In genomic region chr20:3739054-3739925, GRCh38 we compare ENCODE assay signal across 12 cellular contexts. TPM values are rescaled to one million over a fixed set of nuclear protein-coding genes. Genes with fewer than 3 reads are reported as not detected.
DNase-seq lines count a peak whose midpoint lies in the region; ATAC-seq, FAIRE-seq and TF ChIP-seq lines count a peak whose summit lies in the region.
"Had no signal": no experiment of that assay in that cellular context is flagged by ENCODE, and none has a peak within 500 bp of the region (broad histone marks: within the 10 kb centered on the region; RNA-seq: fewer than 3 reads in every experiment).

No MANE protein-coding gene starts in this region.

- WGBS in heart left ventricle, 4 donors: 45 to 67% (median 60%) methylated on average over 18 to 19 of the region's 19 CpGs

- H3K4me3 ChIP-seq in RWPE2 (ENCODE audit: severe bottlenecking) (no peak overlapping the region), heart left ventricle (peak overlapping the region in 3 of 12 donors; percentile 5 to 21 (median 8)), skeletal muscle tissue (ENCODE audit: low read length in 3 of 3) (no peak overlapping the region)

- DNase-seq in RWPE2 (ENCODE audit: low spot score) (no peak), heart left ventricle (peak; percentile 68 to 79 (median 75)), GM10248 (ENCODE audit: extremely low spot score) (no peak), D721Med (ENCODE audit: insufficient read length, low spot score) (no peak)
- DNase-seq: activated naive CD4-positive, alpha-beta T cell treated with anti-CD3 and anti-CD28 coated beads for 36 hours; NCI-H2107 had no signal

- TF ChIP-seq CTCF in RWPE2 (IDR thresholded peaks at IDR 0.05; ENCODE audit: poor library complexity, severe bottlenecking): no peak
- no peak for TF ChIP-seq CTCF in heart left ventricle (IDR thresholded peaks at IDR 0.05)
- no peak for TF ChIP-seq CTCF in GM10248 (IDR thresholded peaks at IDR 0.05; ENCODE audit: control extremely low read depth, extremely low read depth, low read depth, missing control alignments)
- no peak for TF ChIP-seq CTCF in D721Med (IDR thresholded peaks at IDR 0.05; ENCODE audit: insufficient read depth, missing control alignments)

- intact Hi-C loops in heart left ventricle (cut with DNase I): loop anchor here in 1 of 10 donors (1.0 kb wide), 1 partner anchor 9 kb away; no protein-coding TSS in a partner anchor

- H3K27me3 ChIP-seq in RWPE2 (ENCODE audit: insufficient read depth, poor library complexity, severe bottlenecking): no peaks in the 10 kb centered on the region
- no peaks in the 10 kb centered on the region for H3K27me3 ChIP-seq in heart left ventricle
- H3K27me3 ChIP-seq in skeletal muscle tissue (ENCODE audit: control insufficient read depth in 3 of 3, insufficient read depth in 3 of 3, low read length in 3 of 3): peaks cover 0 to 5% (median 4%) of the 10 kb centered on the region in 3 donors

- peak overlapping the region in 1 of 3 donors; percentile 40 for H3K9ac ChIP-seq in skeletal muscle tissue (ENCODE audit: low read depth in 1 of 3, low read length in 3 of 3)

- H3K36me3 ChIP-seq in RWPE2 (ENCODE audit: low read depth): no peaks in the 10 kb centered on the region
- H3K36me3 ChIP-seq in heart left ventricle: peaks cover 0 to 24% (median 5%) of the 10 kb centered on the region in 9 donors
- peaks cover 0 to 5% (median 0%) of the 10 kb centered on the region in 3 donors for H3K36me3 ChIP-seq in skeletal muscle tissue (ENCODE audit: control insufficient read depth in 3 of 3, insufficient read depth in 3 of 3, low read length in 3 of 3)

- no peaks in the 10 kb centered on the region for H3K9me3 ChIP-seq in RWPE2 (ENCODE audit: severe bottlenecking)
- no peaks in the 10 kb centered on the region for H3K9me3 ChIP-seq in heart left ventricle
- no peaks in the 10 kb centered on the region for H3K9me3 ChIP-seq in skeletal muscle tissue (ENCODE audit: control insufficient read depth in 3 of 3, low read length in 3 of 3)

- no peak for TF ChIP-seq POLR2A in heart left ventricle (IDR thresholded peaks at IDR 0.05)

- CTCF ChIA-PET in GM10248 (lab: Yijun Ruan, JAX): interaction anchor here (1.5 to 6.0 kb wide), 3 partner anchors 11 to 29 kb away, joined by 6 to 23 read pairs (median 16); no protein-coding TSS in a partner anchor

- ATAC-seq in RWPE2 (ENCODE audit: low read depth) (peak; percentile 19; the same call in 2 of the 3 replicates), heart left ventricle (peak; percentile 66 to 93 (median 79)), GM21786 (IDR thresholded peaks at IDR 0.05; ENCODE audit: unreplicated experiment) (no peak)

- FAIRE-seq in D721Med (lab: Jason Lieb, UNC): no peak
- FAIRE-seq: keratinocyte had no signal

- H3K27ac ChIP-seq in RWPE2 (ENCODE audit: poor library complexity, severe bottlenecking) (no peak overlapping the region), heart left ventricle (peak overlapping the region; percentile 70 to 95 (median 86)), skeletal muscle tissue (ENCODE audit: low read depth, low read length) (peak overlapping the region; percentile 54)

- POLR2A ChIA-PET in GM10248 (lab: Yijun Ruan, JAX): no interaction called here

- no peaks in the 10 kb centered on the region for H3K4me1 ChIP-seq in RWPE2 (ENCODE audit: insufficient read depth, poor library complexity, severe bottlenecking)
- H3K4me1 ChIP-seq in heart left ventricle: peaks cover 0 to 77% (median 38%) of the 10 kb centered on the region in 12 donors
- H3K4me1 ChIP-seq in skeletal muscle tissue (ENCODE audit: control insufficient read depth in 3 of 3, insufficient read depth in 3 of 3, low read length in 3 of 3): peaks cover 21 to 31% (median 22%) of the 10 kb centered on the region in 3 donors

RNA-seq across cellular contexts. Expression of gene HSPA12B, which starts 6.8 kb away (rescaled TPM):
- total RNA-seq in heart left ventricle (10 to 100 TPM; 10.4 to 35.7 (median 14.3) TPM), skeletal muscle tissue (14.6 TPM)
- 10 to 100 TPM; 11.8 to 17.3 TPM for polyA plus RNA-seq in heart left ventricle
- total RNA-seq: activated naive CD4-positive, alpha-beta T cell treated with anti-CD3 and anti-CD28 coated beads for 36 hours; fibroblast of villous mesenchyme had no signal
- polyA plus RNA-seq: CD14-positive monocyte, keratinocyte, neural cell had no signal

RNA-seq across cellular contexts. Expression of gene SIGLEC1, which starts 26.9 kb away (rescaled TPM):
- total RNA-seq in heart left ventricle: 10 to 100 TPM in 2 of 9 donors, 1 to 10 TPM in 7; 1.5 to 51.9 (median 5.7) TPM
- 1 to 10 TPM; 1.9 to 6.1 TPM for polyA plus RNA-seq in heart left ventricle
- 2.1 TPM for total RNA-seq in skeletal muscle tissue
- total RNA-seq: fibroblast of villous mesenchyme had no signal
- polyA plus RNA-seq: keratinocyte had no signal

RNA-seq across cellular contexts. Expression of gene ADISSP, which starts 28.3 kb away (rescaled TPM):
- total RNA-seq in heart left ventricle (10 to 100 TPM in 6 of 9 donors, 1 to 10 TPM in 3; 7.8 to 22.2 (median 13.7) TPM), skeletal muscle tissue (9.4 TPM)
- polyA plus RNA-seq in heart left ventricle: 10 to 100 TPM in 1 of 2 donors, 1 to 10 TPM in 1; 9.8 to 19.3 TPM

RNA-seq across cellular contexts. Expression of gene SPEF1, which starts 42.0 kb away (rescaled TPM):
- total RNA-seq in heart left ventricle (under 1 TPM in 4 of 9 donors, not detected in 5; 0.18 to 0.65 (median 0.30) TPM), skeletal muscle tissue (not detected)
- under 1 TPM; 0.11 to 0.17 TPM for polyA plus RNA-seq in heart left ventricle
- total RNA-seq: activated naive CD4-positive, alpha-beta T cell treated with anti-CD3 and anti-CD28 coated beads for 36 hours had no signal
- polyA plus RNA-seq: CD14-positive monocyte had no signal

RNA-seq across cellular contexts. Expression of gene CENPB, which starts 47.2 kb away (rescaled TPM):
- total RNA-seq in heart left ventricle (100 to 1,000 TPM in 1 of 9 donors, 10 to 100 TPM in 8; 56.2 to 122 (median 74.0) TPM), skeletal muscle tissue (46.4 TPM)
- 100 to 1,000 TPM in 1 of 2 donors, 10 to 100 TPM in 1; 77.1 to 105 TPM for polyA plus RNA-seq in heart left ventricle

Comparison
In these comparisons a context has a peak if more than half of its experiments do, and no peak if none do; other contexts are left out.
1. DNase-seq: peak in heart left ventricle (5 of 5); none in RWPE2 (single experiment), GM10248 (single experiment) and D721Med (single experiment).